Comparison of ENCODE assay signal across 21 cellular contexts in genomic region chr19:18424122-18424889, GRCh38. TPM values are rescaled to one million over a fixed set of nuclear protein-coding genes. Genes with fewer than 3 reads are reported as not detected.
DNase-seq lines count a peak whose midpoint lies in the region; ATAC-seq and TF ChIP-seq lines count a peak whose summit lies in the region.
"Had no signal": no experiment of that assay in that cellular context is flagged by ENCODE, and none has a peak within 500 bp of the region (broad histone marks: within the 10 kb centered on the region; RNA-seq: fewer than 3 reads in every experiment).

No MANE protein-coding gene starts in this region.

- no peaks in the 10 kb centered on the region for H3K27me3 ChIP-seq in tibial nerve
- H3K27me3 ChIP-seq: breast epithelium had no signal

- intact Hi-C loops in activated CD8-positive, alpha-beta T cell treated with anti-CD3 and anti-CD28 coated beads for 36 hours (cut with micrococcal nuclease), result no loop called here

- H3K36me3 Mint-ChIP-seq in activated naive CD4-positive, alpha-beta T cell treated with anti-CD3 and anti-CD28 coated beads, Interleukin-2, amount 10 ng/mL, durations not matched to agents 7 days and 5 days, result peaks cover 13% of the 10 kb centered on the region
- H3K36me3 Mint-ChIP-seq in activated CD8-positive, alpha-beta T cell treated with anti-CD3 and anti-CD28 coated beads for 36 hours (ENCODE audit: low read depth), result peaks cover 12% of the 10 kb centered on the region
- no peaks in the 10 kb centered on the region for H3K36me3 Mint-ChIP-seq in glutamatergic neuron (ENCODE audit: unreplicated experiment)
- H3K36me3 Mint-ChIP-seq: activated naive CD4-positive, alpha-beta T cell treated with anti-CD3 and anti-CD28 coated beads, Interleukin-2, amount 50 U/mL, for 24 hours had no signal

- peaks cover 69% of the 10 kb centered on the region for H3K4me1 Mint-ChIP-seq in activated naive CD4-positive, alpha-beta T cell treated with anti-CD3 and anti-CD28 coated beads, Interleukin-2, amount 10 ng/mL, durations not matched to agents 7 days and 5 days
- H3K4me1 Mint-ChIP-seq in activated CD8-positive, alpha-beta T cell treated with anti-CD3 and anti-CD28 coated beads for 36 hours (ENCODE audit: low read depth), result peaks cover 50% of the 10 kb centered on the region
- H3K4me1 Mint-ChIP-seq in glutamatergic neuron (ENCODE audit: low read depth, unreplicated experiment), result peaks cover 25% of the 10 kb centered on the region

- no peak for DNase-seq in activated naive CD4-positive, alpha-beta T cell treated with anti-CD3 and anti-CD28 coated beads, Interleukin-2, amount 10 ng/mL, durations not matched to agents 7 days and 5 days
- no peak for DNase-seq in activated naive CD4-positive, alpha-beta T cell treated with Interleukin-2 at 50 U/mL for 16 hours
- no peak for DNase-seq in activated CD8-positive, alpha-beta T cell treated with anti-CD3 and anti-CD28 coated beads for 36 hours
- DNase-seq in glutamatergic neuron (no peak), tibial nerve (ENCODE audit: low spot score in 2 of 2) (no peak), HT-29 (ENCODE audit: low spot score) (no peak), NCI-H748 (lab: John Stamatoyannopoulos, UW; ENCODE audit: unreplicated experiment) (no peak), NCI-H1092 treated with DMSO at 0.1 percent for 48 hours (lab: John Stamatoyannopoulos, UW) (no peak)
- DNase-seq: ACHN; activated CD4-positive, CD25-positive, alpha-beta regulatory T cell; COR-L47; effector CD4-positive, alpha-beta T cell; NCI-H1048; RPMI8226; stimulated activated CD4-positive, alpha-beta T cell treated with anti-CD3 and anti-CD28 coated beads, Interleukin-12 subunit alpha, Interleukin-12 subunit beta, amount 100 ng/mL, for 4 hours; stimulated activated naive CD4-positive, alpha-beta T cell; SW 1271 had no signal

- no peak for TF ChIP-seq EP300 in tibial nerve (IDR thresholded peaks at IDR 0.05)

- H3K4me3 Mint-ChIP-seq in activated naive CD4-positive, alpha-beta T cell treated with anti-CD3 and anti-CD28 coated beads, Interleukin-2, amount 10 ng/mL, durations not matched to agents 7 days and 5 days, result no peak overlapping the region
- no peak overlapping the region for H3K4me3 Mint-ChIP-seq in activated CD8-positive, alpha-beta T cell treated with anti-CD3 and anti-CD28 coated beads for 36 hours
- H3K4me3 Mint-ChIP-seq in glutamatergic neuron (ENCODE audit: unreplicated experiment), result peak overlapping the region; percentile 59
- H3K4me3 Mint-ChIP-seq: activated naive CD4-positive, alpha-beta T cell treated with anti-CD3 and anti-CD28 coated beads, Interleukin-2, amount 50 U/mL, for 24 hours had no signal

- WGBS in tibial nerve, 2 donors, result 57 to 66% methylated on average over 22 of the region's 22 CpGs

- no peak overlapping the region for H3K4me3 ChIP-seq in tibial nerve
- H3K4me3 ChIP-seq: breast epithelium, left lung, prostate gland had no signal

- peak overlapping the region in 3 of 4 donors; percentile 40 to 67 (median 60) for H3K27ac ChIP-seq in tibial nerve
- H3K27ac ChIP-seq: left lung, prostate gland had no signal

- no peak for TF ChIP-seq CTCF in activated CD8-positive, alpha-beta T cell treated with anti-CD3 and anti-CD28 coated beads for 36 hours (IDR thresholded peaks at IDR 0.05)
- TF ChIP-seq CTCF in glutamatergic neuron (IDR thresholded peaks at IDR 0.05; ENCODE audit: partially characterized antibody, unreplicated experiment) (no peak), tibial nerve (IDR thresholded peaks at IDR 0.05) (no peak)

- TF ChIP-seq POLR2A in tibial nerve (IDR thresholded peaks at IDR 0.05), result no peak

- no peaks in the 10 kb centered on the region for H3K27me3 Mint-ChIP-seq in activated naive CD4-positive, alpha-beta T cell treated with anti-CD3 and anti-CD28 coated beads, Interleukin-2, amount 10 ng/mL, durations not matched to agents 7 days and 5 days
- no peaks in the 10 kb centered on the region for H3K27me3 Mint-ChIP-seq in activated CD8-positive, alpha-beta T cell treated with anti-CD3 and anti-CD28 coated beads for 36 hours
- H3K27me3 Mint-ChIP-seq in glutamatergic neuron (ENCODE audit: unreplicated experiment), result peaks cover 11% of the 10 kb centered on the region
- H3K27me3 Mint-ChIP-seq: activated naive CD4-positive, alpha-beta T cell treated with anti-CD3 and anti-CD28 coated beads, Interleukin-2, amount 50 U/mL, for 24 hours had no signal

- H3K4me1 ChIP-seq in tibial nerve, result peaks cover 0 to 92% (median 51%) of the 10 kb centered on the region in 4 donors
- H3K4me1 ChIP-seq: prostate gland had no signal

- CTCF ChIA-PET in activated naive CD4-positive, alpha-beta T cell treated with anti-CD3 and anti-CD28 coated beads, Interleukin-2, amount 10 ng/mL, durations not matched to agents 7 days and 5 days (lab: Charles Lee), result no interaction called here
- CTCF ChIA-PET in activated CD8-positive, alpha-beta T cell treated with anti-CD3 and anti-CD28 coated beads for 36 hours (lab: Charles Lee), result interaction anchor here (2.0 kb wide), 1 partner anchor 13 kb away, joined by 8 read pairs; no protein-coding TSS in a partner anchor

- H3K9me3 ChIP-seq in tibial nerve, result no peaks in the 10 kb centered on the region
- H3K9me3 ChIP-seq: breast epithelium, left lung, prostate gland had no signal

- peak overlapping the region; percentile 42 for H3K27ac Mint-ChIP-seq in activated naive CD4-positive, alpha-beta T cell treated with anti-CD3 and anti-CD28 coated beads, Interleukin-2, amount 10 ng/mL, durations not matched to agents 7 days and 5 days
- H3K27ac Mint-ChIP-seq in activated CD8-positive, alpha-beta T cell treated with anti-CD3 and anti-CD28 coated beads for 36 hours, result peak overlapping the region; percentile 11
- no peak overlapping the region for H3K27ac Mint-ChIP-seq in glutamatergic neuron (ENCODE audit: unreplicated experiment)
- H3K27ac Mint-ChIP-seq: activated naive CD4-positive, alpha-beta T cell treated with anti-CD3 and anti-CD28 coated beads, Interleukin-2, amount 50 U/mL, for 24 hours had no signal

- POLR2A ChIA-PET in activated CD8-positive, alpha-beta T cell treated with anti-CD3 and anti-CD28 coated beads for 36 hours (lab: Charles Lee), result interaction anchor here (0.8 to 8.7 kb wide), 3 partner anchors 10 to 148 kb away, joined by 3 to 81 read pairs (median 3); no protein-coding TSS in a partner anchor

- ATAC-seq in activated CD8-positive, alpha-beta T cell treated with anti-CD3 and anti-CD28 coated beads for 36 hours, result no peak
- ATAC-seq: left lung had no signal

- no peaks in the 10 kb centered on the region for H3K9me3 Mint-ChIP-seq in activated naive CD4-positive, alpha-beta T cell treated with anti-CD3 and anti-CD28 coated beads, Interleukin-2, amount 10 ng/mL, durations not matched to agents 7 days and 5 days
- H3K9me3 Mint-ChIP-seq in activated CD8-positive, alpha-beta T cell treated with anti-CD3 and anti-CD28 coated beads for 36 hours, result no peaks in the 10 kb centered on the region
- H3K9me3 Mint-ChIP-seq in glutamatergic neuron (ENCODE audit: unreplicated experiment), result peaks cover 22% of the 10 kb centered on the region
- H3K9me3 Mint-ChIP-seq: activated naive CD4-positive, alpha-beta T cell treated with anti-CD3 and anti-CD28 coated beads, Interleukin-2, amount 50 U/mL, for 24 hours had no signal

- H3K36me3 ChIP-seq in tibial nerve, result peaks cover 0 to 14% (median 0%) of the 10 kb centered on the region in 3 donors
- H3K36me3 ChIP-seq: breast epithelium, prostate gland had no signal

RNA-seq across cellular contexts. Expression of gene SSBP4, which starts 5.1 kb away (rescaled TPM):
- total RNA-seq in activated CD8-positive, alpha-beta T cell treated with anti-CD3 and anti-CD28 coated beads for 36 hours, result 100 to 1,000 TPM in 1 of 2 experiments, 10 to 100 TPM in 1; 98.2 to 102 TPM
- total RNA-seq in glutamatergic neuron (ENCODE audit: unreplicated experiment) (177 TPM), tibial nerve (100 to 1,000 TPM in 1 of 4 donors, 10 to 100 TPM in 3; 67.4 to 172 (median 84.2) TPM)
- 78.0 and 87.1 TPM in 2 replicates for total RNA-seq in HT-29 (2014; rRNA removed; shearing (Covaris generic))

RNA-seq across cellular contexts. Expression of gene ISYNA1, which starts 13.6 kb away (rescaled TPM):
- 10 to 100 TPM; 48.6 to 54.9 TPM for total RNA-seq in activated CD8-positive, alpha-beta T cell treated with anti-CD3 and anti-CD28 coated beads for 36 hours
- total RNA-seq in glutamatergic neuron (ENCODE audit: unreplicated experiment) (111 TPM), tibial nerve (10 to 100 TPM; 43.5 to 82.2 (median 52.4) TPM)
- 5.3 and 14.9 TPM in 2 replicates for total RNA-seq in HT-29 (2014; rRNA removed; shearing (Covaris generic))

RNA-seq across cellular contexts. Expression of gene LRRC25, which starts 26.9 kb away (rescaled TPM):
- not detected for total RNA-seq in activated CD8-positive, alpha-beta T cell treated with anti-CD3 and anti-CD28 coated beads for 36 hours
- total RNA-seq in glutamatergic neuron (ENCODE audit: unreplicated experiment) (not detected), tibial nerve (10 to 100 TPM in 2 of 4 donors, 1 to 10 TPM in 2; 9.0 to 13.8 (median 9.8) TPM)
- not detected in 2 replicates for total RNA-seq in HT-29 (2014; rRNA removed; shearing (Covaris generic))

RNA-seq across cellular contexts. Expression of gene GDF15, which starts 38.3 kb away (rescaled TPM):
- total RNA-seq in activated CD8-positive, alpha-beta T cell treated with anti-CD3 and anti-CD28 coated beads for 36 hours, result not detected
- total RNA-seq in glutamatergic neuron (ENCODE audit: unreplicated experiment) (8.9 TPM), tibial nerve (10 to 100 TPM in 2 of 4 donors, 1 to 10 TPM in 2; 4.2 to 31.0 (median 13.2) TPM)
- 529 and 584 TPM in 2 replicates for total RNA-seq in HT-29 (2014; rRNA removed; shearing (Covaris generic))
